8 cellular contexts compared by ENCODE assay signal in genomic region chr1:46340404-46341221, GRCh38. TPM values are rescaled to one million over a fixed set of nuclear protein-coding genes. Genes with fewer than 3 reads are reported as not detected.
DNase-seq lines count a peak whose midpoint lies in the region; ATAC-seq and TF ChIP-seq lines count a peak whose summit lies in the region.

TSS of gene NSUN4 (plus strand) at chr1:46340807. CDS start at chr1:46340827, 20 bp downstream.

- H3K4me1 Mint-ChIP-seq in CD14-positive monocyte, result peaks cover 27% of the 10 kb centered on the region

- H3K27me3 Mint-ChIP-seq in CD14-positive monocyte (ENCODE audit: low read depth in 3 of 3), result peaks cover 0 to 1% (median 0%) of the 10 kb centered on the region in 3 donors

- H3K27ac ChIP-seq in liver (ENCODE audit: low read depth in 1 of 2, low read length in 2 of 2), result peak within 1 kb of the TSS; percentile 85 to 92

- intact Hi-C loops in CD14-positive monocyte (cut with micrococcal nuclease), result loop anchor here (1.0 to 5.0 kb wide), 2 partner anchors 37 to 38 kb away; partner anchors contain the start of genes LRRC41 (in 2 of the 2) and UQCRH (in 2 of the 2)

- WGBS in liver, result under 1% methylated on average over 53 of the region's 53 CpGs

- TF ChIP-seq CTCF in CD14-positive monocyte (IDR thresholded peaks at IDR 0.05), result peak; percentile 73
- peak; percentile 40 for TF ChIP-seq CTCF in liver (IDR thresholded peaks at IDR 0.05; ENCODE audit: low read depth, low read length, missing input control)

- H3K4me3 Mint-ChIP-seq in CD14-positive monocyte, result peak within 1 kb of the TSS; percentile 100

- H3K9ac ChIP-seq in liver (ENCODE audit: low read depth in 1 of 2, low read length in 2 of 2), result peak within 1 kb of the TSS; percentile 87 to 95

- peak within 1 kb of the TSS; percentile 62 to 81 (median 64) for H3K4me3 ChIP-seq in liver (ENCODE audit: low read depth in 1 of 3, low read length in 3 of 3)

- ATAC-seq in GM19351 (IDR thresholded peaks at IDR 0.05; ENCODE audit: unreplicated experiment), result peak; percentile 79
- ATAC-seq in HG03558 (IDR thresholded peaks at IDR 0.05; ENCODE audit: extremely low read depth, unreplicated experiment), result peak; percentile 60

- no peaks in the 10 kb centered on the region for H3K27me3 ChIP-seq in liver (ENCODE audit: control insufficient read depth in 4 of 4, insufficient read depth in 4 of 4, low read length in 3 of 4)

- peaks cover 0 to 12% (median 9%) of the 10 kb centered on the region in 4 donors for H3K4me1 ChIP-seq in liver (ENCODE audit: control insufficient read depth in 4 of 4, insufficient read depth in 4 of 4, low read length in 3 of 4)

- no peaks in the 10 kb centered on the region for H3K9me3 ChIP-seq in liver (ENCODE audit: control insufficient read depth in 4 of 4, low read length in 3 of 4)

- H3K36me3 ChIP-seq in liver (ENCODE audit: control insufficient read depth in 4 of 4, insufficient read depth in 3 of 4, low read depth in 1 of 4, low read length in 3 of 4), result peaks cover 2 to 13% (median 6%) of the 10 kb centered on the region in 4 donors

- peaks cover 32 to 36% of the 10 kb centered on the region in 2 donors for H3K36me3 Mint-ChIP-seq in CD14-positive monocyte

- peaks cover 0 to 2% (median 0%) of the 10 kb centered on the region in 7 donors for H3K9me3 Mint-ChIP-seq in CD14-positive monocyte

- H3K27ac Mint-ChIP-seq in CD14-positive monocyte, result peak within 1 kb of the TSS; percentile 99 to 100 (median 100)

- DNase-seq in CD14-positive monocyte (ENCODE audit: low spot score), result peak; percentile 95
- peak; percentile 95 for DNase-seq in NCI-H748 (lab: John Stamatoyannopoulos, UW; ENCODE audit: unreplicated experiment)
- peak; percentile 87 to 90 for DNase-seq in activated CD4-positive, alpha-beta T cell treated with anti-CD3 and anti-CD28 coated beads, Interleukin-2, amount 50 U/mL, for 48 hours
- DNase-seq in dermis microvascular lymphatic vessel endothelial cell (ENCODE audit: low read depth in 2 of 2), result peak; percentile 86 to 93
- peak; percentile 87 for DNase-seq in stimulated activated CD4-positive, alpha-beta T cell treated with anti-CD3 and anti-CD28 coated beads, Interleukin-4, amount 100 ng/mL, for 24 hours

- peak; percentile 45 to 49 for TF ChIP-seq RAD21 in liver (IDR thresholded peaks at IDR 0.05)

TF ChIP-seq in liver, 16 proteins besides CTCF, POLR2A, EP300 and RAD21:
- TF ChIP-seq, protein P1, sequence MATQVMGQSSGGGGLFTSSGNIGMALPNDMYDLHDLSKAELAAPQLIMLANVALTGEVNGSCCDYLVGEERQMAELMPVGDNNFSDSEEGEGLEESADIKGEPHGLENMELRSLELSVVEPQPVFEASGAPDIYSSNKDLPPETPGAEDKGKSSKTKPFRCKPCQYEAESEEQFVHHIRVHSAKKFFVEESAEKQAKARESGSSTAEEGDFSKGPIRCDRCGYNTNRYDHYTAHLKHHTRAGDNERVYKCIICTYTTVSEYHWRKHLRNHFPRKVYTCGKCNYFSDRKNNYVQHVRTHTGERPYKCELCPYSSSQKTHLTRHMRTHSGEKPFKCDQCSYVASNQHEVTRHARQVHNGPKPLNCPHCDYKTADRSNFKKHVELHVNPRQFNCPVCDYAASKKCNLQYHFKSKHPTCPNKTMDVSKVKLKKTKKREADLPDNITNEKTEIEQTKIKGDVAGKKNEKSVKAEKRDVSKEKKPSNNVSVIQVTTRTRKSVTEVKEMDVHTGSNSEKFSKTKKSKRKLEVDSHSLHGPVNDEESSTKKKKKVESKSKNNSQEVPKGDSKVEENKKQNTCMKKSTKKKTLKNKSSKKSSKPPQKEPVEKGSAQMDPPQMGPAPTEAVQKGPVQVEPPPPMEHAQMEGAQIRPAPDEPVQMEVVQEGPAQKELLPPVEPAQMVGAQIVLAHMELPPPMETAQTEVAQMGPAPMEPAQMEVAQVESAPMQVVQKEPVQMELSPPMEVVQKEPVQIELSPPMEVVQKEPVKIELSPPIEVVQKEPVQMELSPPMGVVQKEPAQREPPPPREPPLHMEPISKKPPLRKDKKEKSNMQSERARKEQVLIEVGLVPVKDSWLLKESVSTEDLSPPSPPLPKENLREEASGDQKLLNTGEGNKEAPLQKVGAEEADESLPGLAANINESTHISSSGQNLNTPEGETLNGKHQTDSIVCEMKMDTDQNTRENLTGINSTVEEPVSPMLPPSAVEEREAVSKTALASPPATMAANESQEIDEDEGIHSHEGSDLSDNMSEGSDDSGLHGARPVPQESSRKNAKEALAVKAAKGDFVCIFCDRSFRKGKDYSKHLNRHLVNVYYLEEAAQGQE (IDR thresholded peaks at IDR 0.05), result peak; percentile 73
- TF ChIP-seq FOXA2 (IDR thresholded peaks at IDR 0.05) (no peak), ZBTB33 (IDR thresholded peaks at IDR 0.05) (peak; percentile 28), FOXA1 (IDR thresholded peaks at IDR 0.05) (no peak), YY1 (IDR thresholded peaks at IDR 0.05) (peak; percentile 92), HNF4A (conservative IDR thresholded peaks at IDR 0.05) (no peak), RXRA (IDR thresholded peaks at IDR 0.05) (peak in 1 of 2 donors; percentile 55), GABPA (IDR thresholded peaks at IDR 0.05 in 1 of 2, conservative IDR thresholded peaks at IDR 0.05 in 1 of 2) (peak; percentile 64 to 86), ATF3 (IDR thresholded peaks at IDR 0.05) (peak; percentile 83), MAX (IDR thresholded peaks at IDR 0.05) (peak; percentile 74), JUND (IDR thresholded peaks at IDR 0.05) (peak; percentile 7 to 36), HNF4G (IDR thresholded peaks at IDR 0.05) (no peak), NR2F2 (IDR thresholded peaks at IDR 0.05) (peak; percentile 43), EGR1 (IDR thresholded peaks at IDR 0.05; ENCODE audit: low read depth in 2 of 2) (no peak), TAF1 (conservative IDR thresholded peaks at IDR 0.05) (peak; percentile 78), SP1 (IDR thresholded peaks at IDR 0.05) (peak; percentile 65)

RNA-seq across cellular contexts. Expression of gene NSUN4, which starts in this region (rescaled TPM):
- polyA plus RNA-seq in CD14-positive monocyte (10 to 100 TPM in 1 of 2 donors, 1 to 10 TPM in 1; 8.5 to 10.4 TPM), liver (10 to 100 TPM in 1 of 2 donors, 1 to 10 TPM in 1; 7.0 to 11.7 TPM)
- total RNA-seq in dermis microvascular lymphatic vessel endothelial cell (14.8 and 22.0 TPM in 2 replicates), liver (10 to 100 TPM; 12.2 to 17.2 TPM)

Comparison
In these comparisons a context has a peak if more than half of its experiments do, and no peak if none do; other contexts are left out.
1. Peak in every context shown above with its lines: DNase-seq, ATAC-seq, H3K4me3 ChIP-seq and H3K27ac ChIP-seq.